In the genomic region with DNA sequence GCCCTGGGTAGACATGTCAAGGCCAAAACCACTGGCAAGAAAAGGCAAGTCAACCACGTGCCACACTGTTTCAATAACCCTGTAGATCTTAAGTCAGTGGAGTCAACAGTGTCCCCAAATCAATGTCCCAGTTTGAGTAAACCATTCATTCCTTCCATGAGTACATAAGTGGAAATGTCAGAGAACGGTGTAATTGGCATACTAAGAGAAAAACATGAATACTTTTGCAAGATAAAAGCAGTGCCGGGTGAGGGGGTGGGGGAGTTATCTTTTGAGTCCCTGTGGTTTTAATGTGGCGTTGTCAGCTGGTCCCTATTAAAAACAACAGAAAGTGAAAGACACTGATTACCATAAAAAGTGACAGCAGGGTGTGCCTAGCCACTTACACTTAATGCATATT, we compare ENCODE assay signal across 9 cellular contexts. TPM values are rescaled to one million over a fixed set of nuclear protein-coding genes. Genes with fewer than 3 reads are reported as not detected.
DNase-seq lines count a peak whose midpoint lies in the region; ATAC-seq and TF ChIP-seq lines count a peak whose summit lies in the region.
"Had no signal": no experiment of that assay in that cellular context is flagged by ENCODE, and none has a peak within 500 bp of the region (broad histone marks: within the 10 kb centered on the region; RNA-seq: fewer than 3 reads in every experiment).

No MANE protein-coding gene starts in this region.

- peak; percentile 70 for ATAC-seq in CD4-positive, alpha-beta T cell (ENCODE audit: poor library complexity)
- peak; percentile 81 for ATAC-seq in GM21529 (IDR thresholded peaks at IDR 0.05; ENCODE audit: unreplicated experiment)
- ATAC-seq: foreskin keratinocyte had no signal

- no peak overlapping the region for H3K27ac ChIP-seq in CD4-positive, alpha-beta T cell (ENCODE audit: low read depth, low read length)
- H3K27ac ChIP-seq: foreskin keratinocyte had no signal

- no peak overlapping the region for H3K4me3 Mint-ChIP-seq in CD4-positive, alpha-beta T cell

- TF ChIP-seq CTCF in CD4-positive, alpha-beta T cell (IDR thresholded peaks at IDR 0.05): no peak
- TF ChIP-seq CTCF in fibroblast of villous mesenchyme (IDR thresholded peaks at IDR 0.05; ENCODE audit: insufficient read depth, low read depth, low read length): no peak

- H3K4me3 ChIP-seq in fibroblast of villous mesenchyme (ENCODE audit: low read depth, low read length): no peak overlapping the region

- no peaks in the 10 kb centered on the region for H3K27me3 ChIP-seq in CD4-positive, alpha-beta T cell (ENCODE audit: control insufficient read depth, insufficient read depth, low read length)
- H3K27me3 ChIP-seq: foreskin keratinocyte had no signal

- POLR2A ChIA-PET in CD4-positive, alpha-beta T cell (lab: Charles Lee): interaction anchor here (0.6 to 4.7 kb wide), 2 partner anchors 38 to 1334 kb away, joined by 3 to 17 read pairs; a partner anchor contains a TSS

- intact Hi-C loops in CD4-positive, alpha-beta T cell (cut with DNase I, micrococcal nuclease): loop anchor here (5.0 to 10.0 kb wide), 3 partner anchors 662 to 905 kb away; no protein-coding TSS in a partner anchor

- H3K27ac Mint-ChIP-seq in CD4-positive, alpha-beta T cell: peak overlapping the region; percentile 81

- peaks cover 40% of the 10 kb centered on the region for H3K36me3 Mint-ChIP-seq in CD4-positive, alpha-beta T cell (ENCODE audit: low read depth)

- no peaks in the 10 kb centered on the region for H3K27me3 Mint-ChIP-seq in CD4-positive, alpha-beta T cell

- DNase-seq in CD4-positive, alpha-beta T cell: peak in 5 of 10 experiments; percentile 14 to 28 (median 18)
- DNase-seq in T-helper 2 cell (peak in 4 of 5 experiments; percentile 10 to 81 (median 45)), fibroblast of villous mesenchyme (ENCODE audit: low read depth) (peak; percentile 11), COLO829 (ENCODE audit: low spot score) (no peak), NOMO-1 treated with dmso at 0.1 percent for 144 hours (lab: John Stamatoyannopoulos, UW; ENCODE audit: unreplicated experiment) (no peak), NCI-H1694 (lab: John Stamatoyannopoulos, UW) (no peak), DMS79 (lab: John Stamatoyannopoulos, UW) (no peak)

- CTCF ChIA-PET in CD4-positive, alpha-beta T cell (lab: Charles Lee): no interaction called here

- H3K9me3 Mint-ChIP-seq in CD4-positive, alpha-beta T cell: no peaks in the 10 kb centered on the region

- H3K9me3 ChIP-seq in CD4-positive, alpha-beta T cell (ENCODE audit: control insufficient read depth, low read length): no peaks in the 10 kb centered on the region

- peaks cover 35% of the 10 kb centered on the region for H3K4me1 Mint-ChIP-seq in CD4-positive, alpha-beta T cell (ENCODE audit: low read depth)

RNA-seq across cellular contexts. Expression of a gene that starts 37.8 kb away (rescaled TPM):
- total RNA-seq in CD4-positive, alpha-beta T cell: 10 to 100 TPM; 26.2 to 28.8 TPM
- 106 and 114 TPM in 2 replicates for total RNA-seq in fibroblast of villous mesenchyme

Comparison
In these comparisons a context has a peak if more than half of its experiments do, and no peak if none do; other contexts are left out.
1. DNase-seq: peak in T-helper 2 cell (4 of 5) and fibroblast of villous mesenchyme (single experiment); none in COLO829 (single experiment), NOMO-1 treated with dmso at 0.1 percent for 144 hours (single experiment), NCI-H1694 (single experiment) and DMS79 (single experiment).